In the genomic region with DNA sequence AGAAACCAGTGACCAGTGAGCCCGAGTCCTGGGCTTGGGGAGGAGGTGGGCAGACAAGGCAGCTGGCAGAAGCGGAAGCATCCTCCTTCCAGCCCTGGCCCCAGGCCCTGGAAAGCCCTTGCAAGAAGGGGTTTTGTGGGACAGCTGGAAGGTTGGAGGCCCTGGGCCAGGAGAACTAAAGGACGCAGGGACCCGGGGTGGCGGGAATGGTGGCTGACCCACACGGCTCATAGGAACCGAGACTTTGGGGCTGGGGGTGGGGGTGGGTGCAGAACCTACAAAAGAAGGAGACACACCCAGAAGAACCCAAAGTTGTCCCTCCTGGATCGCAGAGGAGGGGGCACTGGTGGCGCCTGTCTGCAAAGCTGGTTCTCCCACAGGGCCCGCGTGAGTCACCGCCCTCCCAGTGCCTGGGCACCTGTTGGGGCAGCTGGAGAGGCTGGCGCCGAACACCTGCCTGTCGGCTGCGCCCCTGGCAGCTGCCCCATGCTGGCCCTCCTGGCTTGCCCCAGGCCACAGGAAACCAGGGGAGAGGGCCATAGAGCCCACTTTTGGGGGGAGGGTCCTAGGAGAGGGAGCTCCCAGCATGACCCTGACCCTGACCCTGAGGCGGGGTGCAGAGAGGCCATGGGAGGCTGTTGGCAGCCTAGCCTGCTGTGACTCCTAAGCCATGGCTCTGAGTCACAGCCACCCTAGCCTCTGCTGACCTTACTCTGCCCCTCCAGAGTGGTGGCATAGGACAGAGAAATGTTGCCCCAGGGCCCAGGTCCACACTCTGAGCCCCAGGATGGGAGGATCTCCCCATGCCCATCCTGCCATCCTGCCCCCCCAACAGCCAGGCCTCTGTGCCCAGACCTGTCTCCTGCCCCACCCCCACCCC, we compare ENCODE assay signal across 1 cellular context.
TF ChIP-seq lines count a peak whose summit lies in the region.

No MANE protein-coding gene starts in this region.

TF ChIP-seq in HCT116, 20 proteins besides CTCF, POLR2A, EP300 and RAD21 (continued from another document):
- TF ChIP-seq EZH2phosphoT487 (IDR thresholded peaks at IDR 0.05; ENCODE audit: borderline replicate concordance) (no peak), ELF1 (IDR thresholded peaks at IDR 0.05; ENCODE audit: borderline replicate concordance, low read depth) (no peak), FOSL1 (IDR thresholded peaks at IDR 0.05; ENCODE audit: low read depth) (peak; percentile 34)
